8 cellular contexts compared by ENCODE assay signal in the genomic region with DNA sequence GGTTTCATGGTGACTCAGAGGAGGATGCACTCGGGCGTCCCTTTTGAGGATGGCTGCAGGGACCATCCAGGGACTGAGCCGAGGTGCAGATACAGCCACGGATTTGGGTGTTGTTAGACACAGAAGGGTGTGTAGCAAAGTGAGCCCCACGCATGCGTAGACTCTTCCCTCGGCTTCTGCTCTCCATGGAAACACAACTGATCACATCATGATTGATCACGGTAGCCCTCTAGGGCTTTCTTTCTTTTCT. TPM values are rescaled to one million over a fixed set of nuclear protein-coding genes. Genes with fewer than 3 reads are reported as not detected.
DNase-seq lines count a peak whose midpoint lies in the region; ATAC-seq and TF ChIP-seq lines count a peak whose summit lies in the region.

No MANE protein-coding gene starts in this region.

- peaks cover 4% of the 10 kb centered on the region for H3K36me3 Mint-ChIP-seq in activated T-helper 2 cell treated with anti-CD3 and anti-CD28 coated beads, Interferon-gamma antibody, Interleukin-2, Interleukin-4, amounts not matched to agents 10 μg/mL and 5 μg/mL and 100 μg/mL, durations not matched to agents 14 hours and 24 hours and 36 hours (ENCODE audit: low read depth)

- H3K27me3 ChIP-seq in BE2C (peaks cover 44% of the 10 kb centered on the region), right cardiac atrium (ENCODE audit: control insufficient read depth, insufficient read depth) (no peaks in the 10 kb centered on the region), thyroid gland (peaks cover 13% of the 10 kb centered on the region)

- peak overlapping the region; percentile 65 for H3K4me3 ChIP-seq in BE2C (ENCODE audit: low read depth, low read length)
- peak overlapping the region; percentile 51 for H3K4me3 ChIP-seq in right cardiac atrium (ENCODE audit: low read length)
- peak overlapping the region in 1 of 3 donors; percentile 23 for H3K4me3 ChIP-seq in thyroid gland (replicated peaks in 1 of 3)

- intact Hi-C loops in activated T-helper 2 cell treated with anti-CD3 and anti-CD28 coated beads, Interferon-gamma antibody, Interleukin-2, Interleukin-4, amounts not matched to agents 10 μg/mL and 5 μg/mL and 100 μg/mL, durations not matched to agents 14 hours and 24 hours and 36 hours (cut with micrococcal nuclease), result loop anchor here (1.0 to 10.0 kb wide), 4 partner anchors 22 to 182 kb away; a partner anchor contains a TSS
- intact Hi-C loops in right cardiac atrium (cut with DNase I), result no loop called here
- intact Hi-C loops in thyroid gland (cut with DNase I), result no loop called here

- H3K27ac Mint-ChIP-seq in activated T-helper 2 cell treated with anti-CD3 and anti-CD28 coated beads, Interferon-gamma antibody, Interleukin-2, Interleukin-4, amounts not matched to agents 10 μg/mL and 5 μg/mL and 100 μg/mL, durations not matched to agents 14 hours and 24 hours and 36 hours, result peak overlapping the region; percentile 81

- peak overlapping the region; percentile 85 for H3K4me3 Mint-ChIP-seq in activated T-helper 2 cell treated with anti-CD3 and anti-CD28 coated beads, Interferon-gamma antibody, Interleukin-2, Interleukin-4, amounts not matched to agents 10 μg/mL and 5 μg/mL and 100 μg/mL, durations not matched to agents 14 hours and 24 hours and 36 hours (ENCODE audit: low read depth)

- H3K9me3 ChIP-seq in BE2C (no peaks in the 10 kb centered on the region), right cardiac atrium (ENCODE audit: control insufficient read depth, low read length) (no peaks in the 10 kb centered on the region), thyroid gland (no peaks in the 10 kb centered on the region)

- H3K4me1 ChIP-seq in BE2C (no peaks in the 10 kb centered on the region), right cardiac atrium (ENCODE audit: control insufficient read depth, insufficient read depth, low read length) (peaks cover 4% of the 10 kb centered on the region), thyroid gland (peaks cover 20 to 24% of the 10 kb centered on the region in 2 donors)

- peak; percentile 19 for ATAC-seq in GM21381 (IDR thresholded peaks at IDR 0.05; ENCODE audit: unreplicated experiment)
- peak; percentile 6 to 18 for ATAC-seq in right cardiac atrium

- no peaks in the 10 kb centered on the region for H3K36me3 ChIP-seq in BE2C
- no peaks in the 10 kb centered on the region for H3K36me3 ChIP-seq in thyroid gland

- TF ChIP-seq CTCF in BE2C (IDR thresholded peaks at IDR 0.05; ENCODE audit: low read depth, low read length), result no peak
- no peak for TF ChIP-seq CTCF in thyroid gland (IDR thresholded peaks at IDR 0.05)

- no peak for DNase-seq in BE2C
- DNase-seq in NCI-H2081 treated with DMSO at 0.1 percent for 48 hours (lab: John Stamatoyannopoulos, UW), result peak; percentile 21
- peak; percentile 49 for DNase-seq in activated T-helper 2 cell treated with anti-CD3 and anti-CD28 coated beads, Interferon-gamma antibody, Interleukin-2, Interleukin-4, amounts not matched to agents 10 μg/mL and 5 μg/mL and 100 μg/mL, durations not matched to agents 14 hours and 24 hours and 36 hours (ENCODE audit: low spot score)
- peak in 1 of 3 donors; percentile 44 for DNase-seq in right cardiac atrium
- peak; percentile 37 for DNase-seq in stimulated activated CD4-positive, alpha-beta T cell treated with anti-CD3 and anti-CD28 coated beads, Interleukin-12 subunit alpha, Interleukin-12 subunit beta, amount 100 ng/mL, for 4 hours
- no peak for DNase-seq in GOT3 (lab: John Stamatoyannopoulos, UW)
- DNase-seq in thyroid gland, result no peak

- WGBS in right cardiac atrium, result 25% methylated on average over 8 of the region's 8 CpGs
- WGBS in thyroid gland, 2 donors, result 25 to 30% methylated on average over 8 of the region's 8 CpGs

- peaks cover 79% of the 10 kb centered on the region for H3K27me3 Mint-ChIP-seq in activated T-helper 2 cell treated with anti-CD3 and anti-CD28 coated beads, Interferon-gamma antibody, Interleukin-2, Interleukin-4, amounts not matched to agents 10 μg/mL and 5 μg/mL and 100 μg/mL, durations not matched to agents 14 hours and 24 hours and 36 hours (ENCODE audit: low read depth)

- H3K4me1 Mint-ChIP-seq in activated T-helper 2 cell treated with anti-CD3 and anti-CD28 coated beads, Interferon-gamma antibody, Interleukin-2, Interleukin-4, amounts not matched to agents 10 μg/mL and 5 μg/mL and 100 μg/mL, durations not matched to agents 14 hours and 24 hours and 36 hours (ENCODE audit: low read depth), result peaks cover 20% of the 10 kb centered on the region

- H3K27ac ChIP-seq in right cardiac atrium (ENCODE audit: low read length), result no peak overlapping the region
- no peak overlapping the region for H3K27ac ChIP-seq in thyroid gland

- H3K9me3 Mint-ChIP-seq in activated T-helper 2 cell treated with anti-CD3 and anti-CD28 coated beads, Interferon-gamma antibody, Interleukin-2, Interleukin-4, amounts not matched to agents 10 μg/mL and 5 μg/mL and 100 μg/mL, durations not matched to agents 14 hours and 24 hours and 36 hours, result no peaks in the 10 kb centered on the region

- TF ChIP-seq POLR2A in thyroid gland (IDR thresholded peaks at IDR 0.05), result no peak

RNA-seq across cellular contexts. Expression of a gene that starts 0.6 kb away (rescaled TPM):
- 5.4 TPM for polyA plus RNA-seq in BE2C (2012; ENCODE audit: insufficient read depth, insufficient read length, low read depth)
- total RNA-seq in activated T-helper 2 cell treated with anti-CD3 and anti-CD28 coated beads, Interferon-gamma antibody, Interleukin-2, Interleukin-4, amounts not matched to agents 10 μg/mL and 5 μg/mL and 100 μg/mL, durations not matched to agents 14 hours and 24 hours and 36 hours, result 0.41 and 0.48 TPM in 2 replicates
- total RNA-seq in right cardiac atrium (under 1 TPM in 3 of 4 donors, not detected in 1; 0.20 to 0.22 (median 0.21) TPM), thyroid gland (under 1 TPM in 2 of 4 donors, not detected in 2; 0.33 to 0.46 TPM)
- polyA plus RNA-seq in right cardiac atrium, result 0.20 TPM

RNA-seq across cellular contexts. Expression of a gene that starts 21.3 kb away (rescaled TPM):
- 1.5 TPM for polyA plus RNA-seq in BE2C (2012; ENCODE audit: insufficient read depth, insufficient read length, low read depth)
- 0.14 and 0.18 TPM in 2 replicates for total RNA-seq in activated T-helper 2 cell treated with anti-CD3 and anti-CD28 coated beads, Interferon-gamma antibody, Interleukin-2, Interleukin-4, amounts not matched to agents 10 μg/mL and 5 μg/mL and 100 μg/mL, durations not matched to agents 14 hours and 24 hours and 36 hours
- total RNA-seq in right cardiac atrium, result 1 to 10 TPM in 3 of 4 donors, under 1 TPM in 1; 0.31 to 1.2 (median 1.1) TPM
- 1.1 TPM for polyA plus RNA-seq in right cardiac atrium
- total RNA-seq in thyroid gland, result 1 to 10 TPM in 1 of 4 donors, under 1 TPM in 1, not detected in 2; 0.78 to 1.5 TPM

RNA-seq across cellular contexts. Expression of a gene that starts 40.2 kb away (rescaled TPM):
- not detected for polyA plus RNA-seq in BE2C (2012; ENCODE audit: insufficient read depth, insufficient read length, low read depth)
- total RNA-seq in activated T-helper 2 cell treated with anti-CD3 and anti-CD28 coated beads, Interferon-gamma antibody, Interleukin-2, Interleukin-4, amounts not matched to agents 10 μg/mL and 5 μg/mL and 100 μg/mL, durations not matched to agents 14 hours and 24 hours and 36 hours, result not detected in 2 replicates
- under 1 TPM in 1 of 4 donors, not detected in 3; 0.43 TPM for total RNA-seq in right cardiac atrium
- 0.20 TPM for polyA plus RNA-seq in right cardiac atrium
- 1 to 10 TPM in 2 of 4 donors, under 1 TPM in 1, not detected in 1; 0.59 to 2.0 (median 1.6) TPM for total RNA-seq in thyroid gland

Comparison
In these comparisons a context has a peak if more than half of its experiments do, and no peak if none do; other contexts are left out.
1. DNase-seq: peak in NCI-H2081 treated with DMSO at 0.1 percent for 48 hours (single experiment), activated T-helper 2 cell treated with anti-CD3 and anti-CD28 coated beads, Interferon-gamma antibody, Interleukin-2, Interleukin-4, amounts not matched to agents 10 μg/mL and 5 μg/mL and 100 μg/mL, durations not matched to agents 14 hours and 24 hours and 36 hours (single experiment) and stimulated activated CD4-positive, alpha-beta T cell treated with anti-CD3 and anti-CD28 coated beads, Interleukin-12 subunit alpha, Interleukin-12 subunit beta, amount 100 ng/mL, for 4 hours (single experiment); none in BE2C (single experiment), GOT3 (single experiment) and thyroid gland (0 of 2).